Comparison of ENCODE assay signal across 8 cellular contexts in genomic region chr14:64503184-64503433, GRCh38. TPM values are rescaled to one million over a fixed set of nuclear protein-coding genes. Genes with fewer than 3 reads are reported as not detected.
DNase-seq lines count a peak whose midpoint lies in the region; ATAC-seq and TF ChIP-seq lines count a peak whose summit lies in the region.

No MANE protein-coding gene starts in this region.

- peak; percentile 0 for ATAC-seq in GM19467 (IDR thresholded peaks at IDR 0.05; ENCODE audit: unreplicated experiment)

- peaks cover 5% of the 10 kb centered on the region for H3K36me3 Mint-ChIP-seq in neural progenitor cell

- peak overlapping the region; percentile 100 for H3K27ac ChIP-seq in MM.1S (ENCODE audit: low read length)
- peak overlapping the region; percentile 99 for H3K27ac ChIP-seq in neural progenitor cell

- TF ChIP-seq CTCF in MM.1S (IDR thresholded peaks at IDR 0.05; ENCODE audit: low read length) (no peak), neural progenitor cell (IDR thresholded peaks at IDR 0.05) (no peak)

- peak overlapping the region; percentile 81 for H3K27ac Mint-ChIP-seq in neural progenitor cell

- peaks cover 2% of the 10 kb centered on the region for H3K27me3 Mint-ChIP-seq in neural progenitor cell (ENCODE audit: insufficient read depth, low read depth)

- H3K4me1 ChIP-seq in MM.1S (ENCODE audit: low read length) (0 out of 2 replicates have a peak, but pooled peaks cover 2% of the 10 kb centered on the region), endocrine pancreas (ENCODE audit: control insufficient read depth, insufficient read depth, low read length) (peaks cover 10% of the 10 kb centered on the region), neural progenitor cell (peaks cover 27% of the 10 kb centered on the region)

- H2AFZ ChIP-seq in MM.1S (ENCODE audit: low read length) (peak overlapping the region; percentile 53), neural progenitor cell (replicated peaks) (peak overlapping the region; percentile 59)

- peak overlapping the region; percentile 94 for H3K4me3 Mint-ChIP-seq in neural progenitor cell

- H3K9me2 ChIP-seq in MM.1S (replicated peaks; ENCODE audit: insufficient read depth, low read length) = no peaks in the 10 kb centered on the region

- H3K4me1 Mint-ChIP-seq in neural progenitor cell = peaks cover 34% of the 10 kb centered on the region

- H3K9ac ChIP-seq in MM.1S (ENCODE audit: low read length) (peak overlapping the region; percentile 99), endocrine pancreas (ENCODE audit: control insufficient read depth, insufficient read depth, low read length) (peak overlapping the region; percentile 86), neural progenitor cell (peak overlapping the region; percentile 59)

- peaks cover 38% of the 10 kb centered on the region for H3F3A ChIP-seq in MM.1S (ENCODE audit: insufficient read depth, low read length)
- peaks cover 31% of the 10 kb centered on the region for H3F3A ChIP-seq in neural progenitor cell (ENCODE audit: low read depth)

- H3K27me3 ChIP-seq in MM.1S (replicated peaks; ENCODE audit: insufficient read depth, low read length) (no peaks in the 10 kb centered on the region), endocrine pancreas (ENCODE audit: control insufficient read depth, insufficient read depth, low read length) (no peaks in the 10 kb centered on the region), neural progenitor cell (no peaks in the 10 kb centered on the region)

- no peaks in the 10 kb centered on the region for H3K36me3 ChIP-seq in MM.1S (replicated peaks; ENCODE audit: insufficient read depth, low read length)
- no peaks in the 10 kb centered on the region for H3K36me3 ChIP-seq in endocrine pancreas (ENCODE audit: control insufficient read depth, insufficient read depth, low read length)
- H3K36me3 ChIP-seq in neural progenitor cell = no peaks in the 10 kb centered on the region

- no peaks in the 10 kb centered on the region for H3K9me3 Mint-ChIP-seq in neural progenitor cell

- DNase-seq in MM.1S (no peak), neural progenitor cell (ENCODE audit: low spot score) (peak; percentile 50), inferior parietal cortex (ENCODE audit: extremely low spot score) (no peak), dermis blood vessel endothelial cell (no peak), NCI-H146 (lab: John Stamatoyannopoulos, UW) (no peak), NCI-H1436 treated with DMSO at 0.1 percent for 48 hours (lab: John Stamatoyannopoulos, UW) (no peak)

- H3K79me2 ChIP-seq in MM.1S (ENCODE audit: low read length) (peaks cover 70% of the 10 kb centered on the region), neural progenitor cell (ENCODE audit: low read depth) (peaks cover 81% of the 10 kb centered on the region)

- H3K9me3 ChIP-seq in MM.1S (replicated peaks; ENCODE audit: insufficient read depth, low read length) (no peaks in the 10 kb centered on the region), endocrine pancreas (ENCODE audit: control insufficient read depth, low read length) (no peaks in the 10 kb centered on the region), neural progenitor cell (ENCODE audit: low read depth) (no peaks in the 10 kb centered on the region)

- H3K4me2 ChIP-seq in MM.1S (ENCODE audit: low read depth, low read length) (peak overlapping the region; percentile 89), neural progenitor cell (peak overlapping the region; percentile 89)

- H4K20me1 ChIP-seq in MM.1S (ENCODE audit: insufficient read depth, low read length) (no peaks in the 10 kb centered on the region), neural progenitor cell (ENCODE audit: low read depth) (peaks cover 25% of the 10 kb centered on the region)

- H3K4me3 ChIP-seq in MM.1S (ENCODE audit: low read length) (peak overlapping the region; percentile 86), endocrine pancreas (ENCODE audit: control insufficient read depth, insufficient read depth, low read length) (peak overlapping the region; percentile 66), neural progenitor cell (peak overlapping the region; percentile 80)

RNA-seq across cellular contexts. Expression of gene ZBTB25, which starts 0.5 kb away (rescaled TPM):
- total RNA-seq in neural progenitor cell (ENCODE audit: low replicate concordance) (11.6 and 14.3 TPM in 2 replicates), dermis blood vessel endothelial cell (3.4 and 4.1 TPM in 2 replicates)

RNA-seq across cellular contexts. Expression of gene ZBTB1, which starts 1.5 kb away (rescaled TPM):
- total RNA-seq in neural progenitor cell (ENCODE audit: low replicate concordance) (40.9 and 53.3 TPM in 2 replicates), dermis blood vessel endothelial cell (52.8 and 61.3 TPM in 2 replicates)

RNA-seq across cellular contexts. Expression of gene HSPA2, which starts 37.4 kb away (rescaled TPM):
- total RNA-seq in neural progenitor cell (ENCODE audit: low replicate concordance) (5.5 and 9.2 TPM in 2 replicates), dermis blood vessel endothelial cell (5.4 and 7.0 TPM in 2 replicates)

RNA-seq across cellular contexts. Expression of gene AKAP5, which starts 37.8 kb away (rescaled TPM):
- total RNA-seq in neural progenitor cell (ENCODE audit: low replicate concordance) (2.4 and 3.2 TPM in 2 replicates), dermis blood vessel endothelial cell (0.47 and 0.68 TPM in 2 replicates)

RNA-seq across cellular contexts. Expression of gene PPP1R36, which starts 46.7 kb away (rescaled TPM):
- total RNA-seq in neural progenitor cell (ENCODE audit: low replicate concordance) (0.81 TPM in 1 of 2 replicates, not detected in the other), dermis blood vessel endothelial cell (0.68 and 1.3 TPM in 2 replicates)
